8 cellular contexts compared by ENCODE assay signal in genomic region chr6:116667620-116668019, GRCh38. TPM values are rescaled to one million over a fixed set of nuclear protein-coding genes. Genes with fewer than 3 reads are reported as not detected.
DNase-seq lines count a peak whose midpoint lies in the region; ATAC-seq, FAIRE-seq and TF ChIP-seq lines count a peak whose summit lies in the region.

No MANE protein-coding gene starts in this region.

- 39 to 49% methylated on average over 3 of the region's 3 CpGs for WGBS in ectodermal cell, 2 experiments
- WGBS in pancreas, 2 donors, result 16 to 25% methylated on average over 3 of the region's 3 CpGs

- FAIRE-seq in pancreas (lab: Jason Lieb, UNC), result no peak
- no peak for FAIRE-seq in frontal cortex (lab: Jason Lieb, UNC)

- H3K27me3 ChIP-seq in BE2C (no peaks in the 10 kb centered on the region), ectodermal cell (ENCODE audit: control insufficient read depth, insufficient read depth, low read length, poor library complexity, severe bottlenecking) (no peaks in the 10 kb centered on the region), pancreas (no peaks in the 10 kb centered on the region)

- H3K4me1 ChIP-seq in BE2C (no peaks in the 10 kb centered on the region), ectodermal cell (ENCODE audit: control insufficient read depth, insufficient read depth, low read length) (no peaks in the 10 kb centered on the region), pancreas (peaks cover 4 to 30% (median 6%) of the 10 kb centered on the region in 3 donors)

- DNase-seq in BE2C, result no peak
- DNase-seq in NOMO-1 treated with dmso at 0.1 percent for 144 hours (lab: John Stamatoyannopoulos, UW; ENCODE audit: unreplicated experiment), result peak; percentile 58
- DNase-seq in pancreas, result no peak
- no peak for DNase-seq in NCI-H2081 treated with DMSO at 0.1 percent for 48 hours (lab: John Stamatoyannopoulos, UW)
- no peak for DNase-seq in frontal cortex (ENCODE audit: low spot score in 2 of 2)

- intact Hi-C loops in pancreas (cut with DNase I), result no loop called here

- H3K36me3 ChIP-seq in BE2C, result no peaks in the 10 kb centered on the region
- no peaks in the 10 kb centered on the region for H3K36me3 ChIP-seq in ectodermal cell (ENCODE audit: control insufficient read depth, insufficient read depth, low read length)
- H3K36me3 ChIP-seq in pancreas, result no peaks in the 10 kb centered on the region

- no peak for TF ChIP-seq CTCF in BE2C (IDR thresholded peaks at IDR 0.05; ENCODE audit: low read depth, low read length)
- TF ChIP-seq CTCF in pancreas (IDR thresholded peaks at IDR 0.05), result no peak

- H3K4me3 ChIP-seq in BE2C (ENCODE audit: low read depth, low read length) (peak overlapping the region; percentile 98), ectodermal cell (ENCODE audit: insufficient read depth, low read depth, low read length) (peak overlapping the region; percentile 92), pancreas (peak overlapping the region; percentile 65 to 94 (median 76))

- no peak overlapping the region for H3K27ac ChIP-seq in ectodermal cell (ENCODE audit: insufficient read depth, low read depth, low read length, poor library complexity, severe bottlenecking)
- H3K27ac ChIP-seq in pancreas, result no peak overlapping the region

- H3K9me3 ChIP-seq in BE2C, result no peaks in the 10 kb centered on the region
- H3K9me3 ChIP-seq in ectodermal cell (ENCODE audit: control insufficient read depth, low read length), result no peaks in the 10 kb centered on the region
- H3K9me3 ChIP-seq in pancreas, result no peaks in the 10 kb centered on the region

- ATAC-seq in GM21576 (IDR thresholded peaks at IDR 0.05; ENCODE audit: unreplicated experiment) (peak; percentile 38), pancreas (peak in 1 of 4 donors; percentile 28), HG03095 (IDR thresholded peaks at IDR 0.05; ENCODE audit: unreplicated experiment) (no peak)

RNA-seq across cellular contexts. Expression of gene ZUP1, which starts 0.9 kb away (rescaled TPM):
- 4.2 TPM for polyA plus RNA-seq in BE2C (2012; ENCODE audit: insufficient read depth, insufficient read length, low read depth)
- polyA plus RNA-seq in ectodermal cell (2013, experiment 1 of 4), result 19.3 TPM
- polyA plus RNA-seq in ectodermal cell (2013, experiment 2 of 4), result 20.2 TPM
- polyA plus RNA-seq in ectodermal cell (2013, experiment 3 of 4), result 20.3 TPM
- 19.5 TPM for polyA plus RNA-seq in ectodermal cell (2013, experiment 4 of 4)
- 1 to 10 TPM; 2.9 to 5.8 (median 4.6) TPM for total RNA-seq in pancreas
- 1 to 10 TPM; 8.8 to 8.9 TPM for polyA plus RNA-seq in pancreas
- 46.9 TPM for total RNA-seq in frontal cortex

RNA-seq across cellular contexts. Expression of gene KPNA5, which starts 13.4 kb away (rescaled TPM):
- 4.2 TPM for polyA plus RNA-seq in BE2C (2012; ENCODE audit: insufficient read depth, insufficient read length, low read depth)
- polyA plus RNA-seq in ectodermal cell (2013, experiment 1 of 4), result 11.1 TPM
- polyA plus RNA-seq in ectodermal cell (2013, experiment 2 of 4), result 10.0 TPM
- polyA plus RNA-seq in ectodermal cell (2013, experiment 3 of 4), result 11.2 TPM
- polyA plus RNA-seq in ectodermal cell (2013, experiment 4 of 4), result 11.6 TPM
- total RNA-seq in pancreas (1 to 10 TPM; 2.6 to 6.5 (median 4.9) TPM), frontal cortex (52.6 TPM)
- polyA plus RNA-seq in pancreas, result 1 to 10 TPM; 1.4 to 3.4 TPM

RNA-seq across cellular contexts. Expression of gene RSPH4A, which starts 51.3 kb away (rescaled TPM):
- not detected for polyA plus RNA-seq in BE2C (2012; ENCODE audit: insufficient read depth, insufficient read length, low read depth)
- polyA plus RNA-seq in ectodermal cell (2013, experiment 1 of 4), result 2.3 TPM
- polyA plus RNA-seq in ectodermal cell (2013, experiment 2 of 4), result 2.7 TPM
- polyA plus RNA-seq in ectodermal cell (2013, experiment 3 of 4), result 2.1 TPM
- 2.0 TPM for polyA plus RNA-seq in ectodermal cell (2013, experiment 4 of 4)
- total RNA-seq in pancreas, result under 1 TPM; 0.23 to 0.49 (median 0.39) TPM
- polyA plus RNA-seq in pancreas, result 1 to 10 TPM in 1 of 2 donors, under 1 TPM in 1; 0.76 to 1.2 TPM
- total RNA-seq in frontal cortex, result 1.6 TPM
